ENCODE assay signal across 1 cellular context in genomic region chr18:58970943-58971799, GRCh38.
TF ChIP-seq lines count a peak whose summit lies in the region.

No MANE protein-coding gene starts in this region.

TF ChIP-seq in GM12878, 131 proteins besides CTCF, POLR2A, EP300 and RAD21 (continued from another document and continues in another):
- TF ChIP-seq EED (IDR thresholded peaks at IDR 0.05; ENCODE audit: low read depth), result no peak
- TF ChIP-seq POLR2AphosphoS2 (IDR thresholded peaks at IDR 0.05; ENCODE audit: low read depth, low read length), result no peak
- TF ChIP-seq BCL3 (IDR thresholded peaks at IDR 0.05; ENCODE audit: borderline replicate concordance, insufficient read depth, low read depth, low read length, poor library complexity, severe bottlenecking), result no peak
- no peak for TF ChIP-seq TCF7 (IDR thresholded peaks at IDR 0.05; ENCODE audit: borderline replicate concordance)
- no peak for TF ChIP-seq REST (IDR thresholded peaks at IDR 0.05; ENCODE audit: low read depth, low read length)
- TF ChIP-seq RELB (IDR thresholded peaks at IDR 0.05; ENCODE audit: low read depth), result peak; percentile 42; the same call in 1 of the 2 replicates
- 0 out of 2 replicates have a peak, but pooled peaks have one; percentile 5 for TF ChIP-seq PAX5 (IDR thresholded peaks at IDR 0.05; ENCODE audit: borderline replicate concordance, low read depth, low read length)
- TF ChIP-seq JUNB (IDR thresholded peaks at IDR 0.05), result peak; percentile 38; the same call in 1 of the 2 replicates
- peak; percentile 76 for TF ChIP-seq CREB1 (IDR thresholded peaks at IDR 0.05; ENCODE audit: low read depth)
- no peak for TF ChIP-seq HDAC6 (IDR thresholded peaks at IDR 0.05; ENCODE audit: unreplicated experiment)
- 0 out of 2 replicates have a peak, but pooled peaks have one; percentile 6 for TF ChIP-seq GABPA (IDR thresholded peaks at IDR 0.05; ENCODE audit: low read depth)
- peak; percentile 53 for TF ChIP-seq SKIL (IDR thresholded peaks at IDR 0.05; ENCODE audit: low read depth, poor library complexity, severe bottlenecking)
- 0 out of 2 replicates have a peak, but pooled peaks have one; percentile 9 for TF ChIP-seq BCL11A (IDR thresholded peaks at IDR 0.05; ENCODE audit: low read depth, low read length)
- no peak for TF ChIP-seq LARP7 (IDR thresholded peaks at IDR 0.05)
- no peak for TF ChIP-seq SUZ12 (IDR thresholded peaks at IDR 0.05; ENCODE audit: unreplicated experiment)
- no peak for TF ChIP-seq FOS (IDR thresholded peaks at IDR 0.05; ENCODE audit: borderline replicate concordance, extremely low read depth, insufficient read length)
- TF ChIP-seq USF1 (IDR thresholded peaks at IDR 0.05; ENCODE audit: borderline replicate concordance, extremely low read length, insufficient read depth, low read depth, low read length), result no peak
- no peak for TF ChIP-seq SMAD5 (IDR thresholded peaks at IDR 0.05; ENCODE audit: low read depth)
- no peak for TF ChIP-seq ASH2L (IDR thresholded peaks at IDR 0.05; ENCODE audit: borderline replicate concordance, low read depth)
- no peak for TF ChIP-seq ZNF24 (IDR thresholded peaks at IDR 0.05)
- no peak for TF ChIP-seq CEBPZ (IDR thresholded peaks at IDR 0.05; ENCODE audit: low read depth, low read length)
- TF ChIP-seq BMI1 (IDR thresholded peaks at IDR 0.05; ENCODE audit: borderline replicate concordance), result no peak
- no peak for TF ChIP-seq BRCA1 (IDR thresholded peaks at IDR 0.05; ENCODE audit: low read depth, low read length)
- no peak for TF ChIP-seq PKNOX1 (IDR thresholded peaks at IDR 0.05)
- TF ChIP-seq ZZZ3 (IDR thresholded peaks at IDR 0.05; ENCODE audit: control insufficient read depth, insufficient read length, low read depth), result no peak
- TF ChIP-seq STAT3 (IDR thresholded peaks at IDR 0.05; ENCODE audit: low read depth, low read length), result no peak
- no peak for TF ChIP-seq HDGF (IDR thresholded peaks at IDR 0.05)
- TF ChIP-seq NKRF (conservative IDR thresholded peaks at IDR 0.05), result no peak
- no peak for TF ChIP-seq E2F4 (IDR thresholded peaks at IDR 0.05; ENCODE audit: low read depth, low read length)
- no peak for TF ChIP-seq TBL1XR1 (IDR thresholded peaks at IDR 0.05; ENCODE audit: low read depth, low read length)
- peak; percentile 90 for TF ChIP-seq ZNF687 (IDR thresholded peaks at IDR 0.05)
- 0 out of 2 replicates have a peak, but pooled peaks have one; percentile 6 for TF ChIP-seq IRF4 (IDR thresholded peaks at IDR 0.05; ENCODE audit: low read depth, low read length)
- TF ChIP-seq BACH1 (IDR thresholded peaks at IDR 0.05; ENCODE audit: borderline replicate concordance), result no peak
- TF ChIP-seq SUPT20H (IDR thresholded peaks at IDR 0.05; ENCODE audit: borderline replicate concordance, control insufficient read depth, low read depth, low read length), result no peak
- no peak for TF ChIP-seq SREBF2 (IDR thresholded peaks at IDR 0.05; ENCODE audit: low read length)
- peak; percentile 64 for TF ChIP-seq ATF7 (IDR thresholded peaks at IDR 0.05; ENCODE audit: low read depth)
